6 cellular contexts compared by ENCODE assay signal in genomic region chr17:50804749-50805475, GRCh38. TPM values are rescaled to one million over a fixed set of nuclear protein-coding genes. Genes with fewer than 3 reads are reported as not detected.
"Had no signal": no experiment of that assay in that cellular context is flagged by ENCODE, and none has a peak within 500 bp of the region (broad histone marks: within the 10 kb centered on the region; RNA-seq: fewer than 3 reads in every experiment).

No MANE protein-coding gene starts in this region.

RNA-seq across cellular contexts. Expression of gene WFIKKN2, which starts 30.5 kb away (rescaled TPM):
- total RNA-seq: M059J, PC-3, Peyer's patch, SJSA1 had no signal
- polyA plus RNA-seq: SK-N-SH had no signal

RNA-seq across cellular contexts. Expression of gene ANKRD40CL, which starts 37.6 kb away (rescaled TPM):
- total RNA-seq: M059J, PC-3, Right ventricle myocardium superior, SJSA1 had no signal
- polyA plus RNA-seq: SK-N-SH had no signal
